In genomic region chrX:56554870-56555269, GRCh38 we compare ENCODE assay signal across 14 cellular contexts. TPM values are rescaled to one million over a fixed set of nuclear protein-coding genes. Genes with fewer than 3 reads are reported as not detected.
DNase-seq lines count a peak whose midpoint lies in the region; ATAC-seq, FAIRE-seq and TF ChIP-seq lines count a peak whose summit lies in the region.
"Had no signal": no experiment of that assay in that cellular context is flagged by ENCODE, and none has a peak within 500 bp of the region (broad histone marks: within the 10 kb centered on the region; RNA-seq: fewer than 3 reads in every experiment).

No MANE protein-coding gene starts in this region.

- H3K36me3 Mint-ChIP-seq in activated T-cell treated with anti-CD3 and anti-CD28 coated beads, Interleukin-2, amount 50 U/mL, for 4 hours (ENCODE audit: insufficient read depth), result no peaks in the 10 kb centered on the region
- H3K36me3 Mint-ChIP-seq: CD8-positive, alpha-beta T cell had no signal

- TF ChIP-seq CTCF in mucosa of descending colon (IDR thresholded peaks at IDR 0.05), result no peak
- no peak for TF ChIP-seq CTCF in PC-3 (conservative IDR thresholded peaks at IDR 0.05; ENCODE audit: low read depth, low read length)

- CTCF ChIA-PET in PC-3 (lab: Charles Lee), result no interaction called here

- no peaks in the 10 kb centered on the region for H3K27me3 ChIP-seq in PC-3 (ENCODE audit: low read length)

- no peaks in the 10 kb centered on the region for H3K27me3 Mint-ChIP-seq in activated T-cell treated with anti-CD3 and anti-CD28 coated beads, Interleukin-2, amount 50 U/mL, for 4 hours (ENCODE audit: low read depth)
- H3K27me3 Mint-ChIP-seq: B cell had no signal

- no peak overlapping the region for H3K27ac ChIP-seq in PC-3 (ENCODE audit: low read length)
- H3K27ac ChIP-seq: BLaER1 treated with 17β-estradiol and CSF1 and Interleukin-3, amounts not matched to agents 10 nM and 100 nM had no signal

- peaks cover 11% of the 10 kb centered on the region for H3K9me3 Mint-ChIP-seq in activated T-cell treated with anti-CD3 and anti-CD28 coated beads, Interleukin-2, amount 50 U/mL, for 4 hours
- H3K9me3 Mint-ChIP-seq: CD8-positive, alpha-beta T cell had no signal

- no peaks in the 10 kb centered on the region for H3F3A ChIP-seq in PC-3 (ENCODE audit: low read length, unreplicated experiment)

- H3K9me3 ChIP-seq in mucosa of descending colon (no peaks in the 10 kb centered on the region), PC-3 (ENCODE audit: low read length) (no peaks in the 10 kb centered on the region)
- H3K9me3 ChIP-seq: BLaER1 treated with 17β-estradiol and CSF1 and Interleukin-3, amounts not matched to agents 10 nM and 100 nM; HAP-1 had no signal

- no peaks in the 10 kb centered on the region for H3K79me2 ChIP-seq in PC-3 (ENCODE audit: low read length)

- no peak overlapping the region for H3K4me3 ChIP-seq in mucosa of descending colon
- no peak overlapping the region for H3K4me3 ChIP-seq in PC-3 (ENCODE audit: low read length)
- H3K4me3 ChIP-seq: BLaER1 treated with 17β-estradiol and CSF1 and Interleukin-3, amounts not matched to agents 10 nM and 100 nM; HAP-1 had no signal

- no peak overlapping the region for H3K9ac ChIP-seq in PC-3 (ENCODE audit: low read length)
- H3K9ac ChIP-seq: BLaER1 treated with 17β-estradiol and CSF1 and Interleukin-3, amounts not matched to agents 10 nM and 100 nM had no signal

- no peak overlapping the region for H3K4me3 Mint-ChIP-seq in activated T-cell treated with anti-CD3 and anti-CD28 coated beads, Interleukin-2, amount 50 U/mL, for 4 hours
- H3K4me3 Mint-ChIP-seq: B cell; CD8-positive, alpha-beta T cell had no signal

- intact Hi-C loops in mucosa of descending colon (cut with DNase I, micrococcal nuclease), result no loop called here
- intact Hi-C loops in PC-3 (cut with micrococcal nuclease), result no loop called here

- peak; percentile 91 for ATAC-seq in left lobe of liver
- ATAC-seq in mucosa of descending colon, result peak; percentile 74
- ATAC-seq in esophagus mucosa, result no peak
- no peak for ATAC-seq in PC-3
- no peak for ATAC-seq in activated T-cell treated with anti-CD3 and anti-CD28 coated beads, Interleukin-2, amount 50 U/mL, for 4 hours
- ATAC-seq: CD8-positive, alpha-beta T cell had no signal

- H3K4me1 Mint-ChIP-seq in activated T-cell treated with anti-CD3 and anti-CD28 coated beads, Interleukin-2, amount 50 U/mL, for 4 hours (ENCODE audit: low read depth), result no peaks in the 10 kb centered on the region
- H3K4me1 Mint-ChIP-seq: B cell had no signal

- BruUV-seq in PC-3 (replicated peaks; lab: Mats Ljungman, UMichigan), result no TSS peak

- FAIRE-seq in colon (lab: Jason Lieb, UNC), result peak; percentile 85
- FAIRE-seq: GM19239 had no signal

- POLR2A ChIA-PET in PC-3 (lab: Charles Lee; ENCODE audit: unreplicated experiment), result no interaction called here

- H3K36me3 ChIP-seq in mucosa of descending colon (ENCODE audit: low read depth), result no peaks in the 10 kb centered on the region
- no peaks in the 10 kb centered on the region for H3K36me3 ChIP-seq in PC-3 (ENCODE audit: low read depth, low read length)
- H3K36me3 ChIP-seq: BLaER1 treated with 17β-estradiol and CSF1 and Interleukin-3, amounts not matched to agents 10 nM and 100 nM; HAP-1 had no signal

- DNase-seq in left lobe of liver (ENCODE audit: low spot score), result peak; percentile 47
- peak in 1 of 3 donors; percentile 16 for DNase-seq in mucosa of descending colon
- DNase-seq in PC-3, result no peak
- no peak for DNase-seq in activated T-cell treated with anti-CD3 and anti-CD28 coated beads, Interleukin-2, amount 50 U/mL, for 4 hours
- DNase-seq: Calu3; CD8-positive, alpha-beta T cell; DMS79 treated with DMSO at 0.1 percent for 48 hours; GF-D8 had no signal

- no peaks in the 10 kb centered on the region for H4K20me1 ChIP-seq in PC-3 (ENCODE audit: low read length)
- H4K20me1 ChIP-seq: BLaER1 treated with 17β-estradiol and CSF1 and Interleukin-3, amounts not matched to agents 10 nM and 100 nM had no signal

- H3K4me2 ChIP-seq in PC-3 (ENCODE audit: low read length), result no peak overlapping the region
- H3K4me2 ChIP-seq: BLaER1 treated with 17β-estradiol and CSF1 and Interleukin-3, amounts not matched to agents 10 nM and 100 nM had no signal

- no peaks in the 10 kb centered on the region for H3K4me1 ChIP-seq in mucosa of descending colon (ENCODE audit: low read depth)
- H3K4me1 ChIP-seq in PC-3 (ENCODE audit: insufficient read depth, low read length), result no peaks in the 10 kb centered on the region
- H3K4me1 ChIP-seq: BLaER1 treated with 17β-estradiol and CSF1 and Interleukin-3, amounts not matched to agents 10 nM and 100 nM; HAP-1 had no signal

- no peaks in the 10 kb centered on the region for H3K9me2 ChIP-seq in PC-3 (replicated peaks; ENCODE audit: low read length)

- H2AFZ ChIP-seq in PC-3 (ENCODE audit: low read length), result no peak overlapping the region

RNA-seq across cellular contexts. Expression of gene UBQLN2, which starts 8.6 kb away (rescaled TPM):
- total RNA-seq in left lobe of liver (11.6 TPM), mucosa of descending colon (10 to 100 TPM; 19.4 to 33.8 (median 20.3) TPM), esophagus mucosa (31.9 TPM), PC-3 (2014; rRNA removed) (9.7 and 16.6 TPM in 2 replicates)
- total RNA-seq in activated T-cell treated with anti-CD3 and anti-CD28 coated beads, Interleukin-2, amount 50 U/mL, for 4 hours, result 10 to 100 TPM; 42.3 to 45.4 (median 42.6) TPM

Comparison
In these comparisons a context has a peak if more than half of its experiments do, and no peak if none do; other contexts are left out.
1. ATAC-seq: peak in left lobe of liver (single experiment) and mucosa of descending colon (single experiment); none in esophagus mucosa (single experiment), PC-3 (single experiment) and activated T-cell treated with anti-CD3 and anti-CD28 coated beads, Interleukin-2, amount 50 U/mL, for 4 hours (0 of 2).